ENCODE assay signal across 8 cellular contexts in genomic region chr6:75748743-75749538, GRCh38. TPM values are rescaled to one million over a fixed set of nuclear protein-coding genes. Genes with fewer than 3 reads are reported as not detected.
DNase-seq lines count a peak whose midpoint lies in the region; ATAC-seq, FAIRE-seq and TF ChIP-seq lines count a peak whose summit lies in the region.

Gene MYO6, plus strand, starts transcription at chr6:75749239. Its CDS starts 68,309 bp downstream, at chr6:75817548.

- H3K4me1 Mint-ChIP-seq in activated naive CD8-positive, alpha-beta T cell treated with anti-CD3 and anti-CD28 coated beads for 36 hours: peaks cover 14% of the 10 kb centered on the region

- H3K4me3 Mint-ChIP-seq in activated naive CD8-positive, alpha-beta T cell treated with anti-CD3 and anti-CD28 coated beads for 36 hours: peak within 1 kb of the TSS; percentile 86

- peaks cover 55% of the 10 kb centered on the region for H3K27me3 Mint-ChIP-seq in activated naive CD8-positive, alpha-beta T cell treated with anti-CD3 and anti-CD28 coated beads for 36 hours

- intact Hi-C loops in Right ventricle myocardium inferior (cut with DNase I): no loop called here

- TF ChIP-seq CTCF in omental fat pad (IDR thresholded peaks at IDR 0.05): no peak

- no peaks in the 10 kb centered on the region for H3K36me3 Mint-ChIP-seq in activated naive CD8-positive, alpha-beta T cell treated with anti-CD3 and anti-CD28 coated beads for 36 hours

- FAIRE-seq in RCC 7860 (lab: Jason Lieb, UNC) (no peak), urothelium cell line (lab: Jason Lieb, UNC) (no peak)

- H3K9me3 Mint-ChIP-seq in activated naive CD8-positive, alpha-beta T cell treated with anti-CD3 and anti-CD28 coated beads for 36 hours: no peaks in the 10 kb centered on the region

- ATAC-seq in GM19438 (IDR thresholded peaks at IDR 0.05; ENCODE audit: low read depth, unreplicated experiment): peak; percentile 62
- ATAC-seq in HG03469 (IDR thresholded peaks at IDR 0.05; ENCODE audit: unreplicated experiment): peak; percentile 62
- ATAC-seq in Right ventricle myocardium inferior: peak; percentile 94
- peak; percentile 89 for ATAC-seq in omental fat pad (ENCODE audit: low FRiP score)

- H3K27ac Mint-ChIP-seq in activated naive CD8-positive, alpha-beta T cell treated with anti-CD3 and anti-CD28 coated beads for 36 hours: no peak within 1 kb of the TSS

- peak; percentile 53 for DNase-seq in COR-L47 (lab: John Stamatoyannopoulos, UW)
- peak; percentile 47 for DNase-seq in RCC 7860 (ENCODE audit: low spot score)
- DNase-seq in activated naive CD8-positive, alpha-beta T cell treated with anti-CD3 and anti-CD28 coated beads for 36 hours: peak; percentile 56
- peak; percentile 87 for DNase-seq in Right ventricle myocardium inferior (ENCODE audit: missing footprints)
- no peak for DNase-seq in omental fat pad (ENCODE audit: low spot score)
- peak; percentile 88 for DNase-seq in urothelium cell line (ENCODE audit: low spot score)

RNA-seq across cellular contexts. Expression of gene MYO6, which starts in this region (rescaled TPM):
- total RNA-seq in activated naive CD8-positive, alpha-beta T cell treated with anti-CD3 and anti-CD28 coated beads for 36 hours: 1 to 10 TPM; 1.6 TPM
- total RNA-seq in Right ventricle myocardium inferior (4.7 TPM), omental fat pad (10 to 100 TPM; 12.7 to 31.1 (median 15.6) TPM)
